11 cellular contexts compared by ENCODE assay signal in the genomic region with DNA sequence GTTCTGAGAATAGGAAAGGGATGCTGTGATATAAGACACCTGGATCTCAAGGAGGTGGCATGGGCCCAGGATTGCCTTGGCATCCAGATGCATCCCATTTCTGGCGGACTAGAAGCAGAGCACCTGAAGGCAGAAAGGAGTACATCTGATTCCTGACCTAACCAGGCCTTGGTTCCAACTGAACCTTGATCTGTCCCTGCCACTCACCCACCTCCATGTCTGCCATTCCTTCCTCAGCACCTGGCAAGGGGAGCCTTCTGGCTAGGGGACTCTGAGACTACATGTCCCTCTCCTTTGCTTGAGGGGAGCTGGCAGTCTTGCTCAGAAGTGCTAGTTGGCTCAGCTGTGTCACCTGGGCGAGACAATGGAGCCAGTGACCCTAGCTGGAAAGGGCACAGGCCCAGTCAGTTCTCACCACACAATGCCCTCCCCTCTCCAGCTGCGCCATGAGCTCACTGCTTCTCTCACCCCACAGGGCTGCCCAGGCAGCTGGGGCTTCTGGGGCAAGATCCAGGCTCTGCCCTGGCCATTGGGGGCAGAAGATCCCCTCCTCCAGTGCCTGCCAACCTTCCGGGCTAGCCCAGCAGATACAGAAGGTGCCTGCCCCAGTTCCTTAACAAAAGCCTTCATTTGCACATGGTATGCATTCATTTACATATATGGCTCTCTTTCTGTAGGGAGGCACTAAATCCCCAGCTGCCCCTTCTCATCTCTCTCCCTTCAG. TPM values are rescaled to one million over a fixed set of nuclear protein-coding genes. Genes with fewer than 3 reads are reported as not detected.
A peak's percentile ranks its signal among the peaks of the same experiment; 100 is the strongest.
DNase-seq lines count a peak whose midpoint lies in the region; ATAC-seq and TF ChIP-seq lines count a peak whose summit lies in the region.
"Had no signal": no experiment of that assay in that cellular context is flagged by ENCODE, and none has a peak within 500 bp of the region (broad histone marks: within the 10 kb centered on the region; RNA-seq: fewer than 3 reads in every experiment).

No MANE protein-coding gene starts in this region.

- no peak for DNase-seq in CD14-positive monocyte (ENCODE audit: low spot score)
- DNase-seq in colonic mucosa: no peak
- DNase-seq in natural killer cell treated with Interleukin-12 subunit alpha and Interleukin-12 subunit beta and Interleukin-15 and Interleukin-18, amount 100 ng/mL, for 72 hours (ENCODE audit: low spot score): no peak
- DNase-seq in activated effector memory CD4-positive, alpha-beta T cell treated with anti-CD3 and anti-CD28 coated beads, Interleukin-2, amount 50 U/mL, for 16 hours: no peak
- DNase-seq in NCI-H128 (lab: John Stamatoyannopoulos, UW; ENCODE audit: unreplicated experiment): no peak
- no peak for DNase-seq in HT-29 (ENCODE audit: low spot score)
- DNase-seq: stimulated activated CD4-positive, alpha-beta T cell treated with anti-CD3 and anti-CD28 coated beads, Interleukin-4, amount 100 ng/mL, for 1 hour; transverse colon had no signal

- ATAC-seq in natural killer cell treated with Interleukin-12 subunit alpha and Interleukin-12 subunit beta and Interleukin-15 and Interleukin-18, amount 100 ng/mL, for 72 hours: no peak
- ATAC-seq in GM18511 (IDR thresholded peaks at IDR 0.05; ENCODE audit: unreplicated experiment): no peak

- H3K9ac ChIP-seq in HUES48 (ENCODE audit: low read depth, low read length) (no peak overlapping the region), colonic mucosa (ENCODE audit: low read depth in 2 of 2, low read length in 2 of 2) (peak overlapping the region; percentile 6 to 51)

- peak overlapping the region in 4 of 7 donors; percentile 7 to 88 (median 62) for H3K27ac Mint-ChIP-seq in CD14-positive monocyte
- peak overlapping the region in 1 of 2 donors; percentile 76 for H3K27ac Mint-ChIP-seq in natural killer cell treated with Interleukin-12 subunit alpha and Interleukin-12 subunit beta and Interleukin-15 and Interleukin-18, amount 100 ng/mL, for 72 hours

- H3K27me3 Mint-ChIP-seq in CD14-positive monocyte (ENCODE audit: low read depth in 3 of 3): peaks cover 3 to 12% (median 4%) of the 10 kb centered on the region in 3 donors
- H3K27me3 Mint-ChIP-seq in natural killer cell treated with Interleukin-12 subunit alpha and Interleukin-12 subunit beta and Interleukin-15 and Interleukin-18, amount 100 ng/mL, for 72 hours: no peaks in the 10 kb centered on the region

- no peaks in the 10 kb centered on the region for H3K27me3 ChIP-seq in HUES48 (ENCODE audit: control insufficient read depth, insufficient read depth, low read length)
- no peaks in the 10 kb centered on the region for H3K27me3 ChIP-seq in colonic mucosa
- H3K27me3 ChIP-seq: transverse colon had no signal

- TF ChIP-seq CTCF in CD14-positive monocyte (IDR thresholded peaks at IDR 0.05): no peak
- no peak for TF ChIP-seq CTCF in colonic mucosa (IDR thresholded peaks at IDR 0.05)

- H3K36me3 Mint-ChIP-seq in CD14-positive monocyte: peaks cover 21 to 24% of the 10 kb centered on the region in 2 donors
- no peaks in the 10 kb centered on the region for H3K36me3 Mint-ChIP-seq in natural killer cell treated with Interleukin-12 subunit alpha and Interleukin-12 subunit beta and Interleukin-15 and Interleukin-18, amount 100 ng/mL, for 72 hours

- peaks cover 35% of the 10 kb centered on the region for H3K4me1 ChIP-seq in HUES48 (ENCODE audit: control insufficient read depth, insufficient read depth, low read length)
- H3K4me1 ChIP-seq in colonic mucosa: peaks cover 15% of the 10 kb centered on the region

- no peaks in the 10 kb centered on the region for H3K9me3 ChIP-seq in HUES48 (ENCODE audit: control insufficient read depth, insufficient read depth, low read length)
- no peaks in the 10 kb centered on the region for H3K9me3 ChIP-seq in colonic mucosa
- H3K9me3 ChIP-seq: neutrophil, transverse colon had no signal

- peaks cover 46% of the 10 kb centered on the region for H3K36me3 ChIP-seq in HUES48 (ENCODE audit: control insufficient read depth, insufficient read depth, low read length)
- H3K36me3 ChIP-seq in colonic mucosa: peaks cover 4% of the 10 kb centered on the region
- H3K36me3 ChIP-seq: neutrophil had no signal

- H3K27ac ChIP-seq in HUES48 (ENCODE audit: low read depth, low read length) (peak overlapping the region; percentile 76), colonic mucosa (no peak overlapping the region)
- H3K27ac ChIP-seq: neutrophil had no signal

- peaks cover 27% of the 10 kb centered on the region for H3K4me1 Mint-ChIP-seq in CD14-positive monocyte
- H3K4me1 Mint-ChIP-seq in natural killer cell treated with Interleukin-12 subunit alpha and Interleukin-12 subunit beta and Interleukin-15 and Interleukin-18, amount 100 ng/mL, for 72 hours (ENCODE audit: low read depth in 2 of 2): peaks cover 27 to 28% of the 10 kb centered on the region in 2 donors

- H3K4me3 ChIP-seq in HUES48 (ENCODE audit: low read depth, low read length): peak overlapping the region; percentile 9
- no peak overlapping the region for H3K4me3 ChIP-seq in colonic mucosa
- H3K4me3 ChIP-seq: transverse colon had no signal

- no peak overlapping the region for H3K4me3 Mint-ChIP-seq in CD14-positive monocyte
- peak overlapping the region; percentile 3 for H3K4me3 Mint-ChIP-seq in natural killer cell treated with Interleukin-12 subunit alpha and Interleukin-12 subunit beta and Interleukin-15 and Interleukin-18, amount 100 ng/mL, for 72 hours

- intact Hi-C loops in CD14-positive monocyte (cut with micrococcal nuclease) (loop anchor here (5.0 to 10.0 kb wide), 3 partner anchors 112 to 311 kb away; a partner anchor contains a TSS), colonic mucosa (cut with DNase I) (no loop called here)

- H3K9me3 Mint-ChIP-seq in CD14-positive monocyte: no peaks in the 10 kb centered on the region
- H3K9me3 Mint-ChIP-seq in natural killer cell treated with Interleukin-12 subunit alpha and Interleukin-12 subunit beta and Interleukin-15 and Interleukin-18, amount 100 ng/mL, for 72 hours: no peaks in the 10 kb centered on the region

RNA-seq across cellular contexts. Expression of a gene that starts 2.9 kb away (rescaled TPM):
- 10 to 100 TPM in 1 of 2 donors, 1 to 10 TPM in 1; 9.6 to 10.8 TPM for polyA plus RNA-seq in CD14-positive monocyte
- total RNA-seq in colonic mucosa: 10 to 100 TPM; 53.6 to 60.2 TPM
- 10 to 100 TPM; 20.6 to 25.8 TPM for total RNA-seq in natural killer cell treated with Interleukin-12 subunit alpha and Interleukin-12 subunit beta and Interleukin-15 and Interleukin-18, amount 100 ng/mL, for 72 hours
- total RNA-seq in HT-29 (2014; rRNA removed; shearing (Covaris generic)): 21.9 and 24.7 TPM in 2 replicates

RNA-seq across cellular contexts. Expression of a gene that starts 14.2 kb away (rescaled TPM):
- not detected for polyA plus RNA-seq in CD14-positive monocyte
- under 1 TPM; 0.11 to 0.30 TPM for total RNA-seq in colonic mucosa
- not detected for total RNA-seq in natural killer cell treated with Interleukin-12 subunit alpha and Interleukin-12 subunit beta and Interleukin-15 and Interleukin-18, amount 100 ng/mL, for 72 hours
- total RNA-seq in HT-29 (2014; rRNA removed; shearing (Covaris generic)): not detected in 2 replicates

RNA-seq across cellular contexts. Expression of a gene that starts 20.0 kb away (rescaled TPM):
- polyA plus RNA-seq in CD14-positive monocyte: not detected
- total RNA-seq in colonic mucosa: 1 to 10 TPM; 1.5 to 6.1 TPM
- not detected for total RNA-seq in natural killer cell treated with Interleukin-12 subunit alpha and Interleukin-12 subunit beta and Interleukin-15 and Interleukin-18, amount 100 ng/mL, for 72 hours
- not detected in 2 replicates for total RNA-seq in HT-29 (2014; rRNA removed; shearing (Covaris generic))

RNA-seq across cellular contexts. Expression of a gene that starts 25.6 kb away (rescaled TPM):
- not detected for polyA plus RNA-seq in CD14-positive monocyte
- total RNA-seq in colonic mucosa: under 1 TPM in 1 of 2 donors, not detected in 1; 0.29 TPM
- under 1 TPM in 1 of 2 donors, not detected in 1; 0.50 TPM for total RNA-seq in natural killer cell treated with Interleukin-12 subunit alpha and Interleukin-12 subunit beta and Interleukin-15 and Interleukin-18, amount 100 ng/mL, for 72 hours
- total RNA-seq in HT-29 (2014; rRNA removed; shearing (Covaris generic)): not detected in 2 replicates
- total RNA-seq: transverse colon had no signal

RNA-seq across cellular contexts. Expression of a gene that starts 55.9 kb away (rescaled TPM):
- polyA plus RNA-seq in CD14-positive monocyte: under 1 TPM in 1 of 2 donors, not detected in 1; 1.00 TPM
- not detected for total RNA-seq in colonic mucosa
- not detected for total RNA-seq in natural killer cell treated with Interleukin-12 subunit alpha and Interleukin-12 subunit beta and Interleukin-15 and Interleukin-18, amount 100 ng/mL, for 72 hours
- total RNA-seq in HT-29 (2014; rRNA removed; shearing (Covaris generic)): not detected in 2 replicates
